12 cellular contexts compared by ENCODE assay signal in genomic region chr13:44271031-44271433, GRCh38.
DNase-seq lines count a peak whose midpoint lies in the region; TF ChIP-seq lines count a peak whose summit lies in the region.
"Had no signal": no experiment of that assay in that cellular context is flagged by ENCODE, and none has a peak within 500 bp of the region (broad histone marks: within the 10 kb centered on the region; RNA-seq: fewer than 3 reads in every experiment).

No MANE protein-coding gene starts in this region.

- no peaks in the 10 kb centered on the region for H3K27me3 Mint-ChIP-seq in activated naive CD8-positive, alpha-beta T cell treated with anti-CD3 and anti-CD28 coated beads for 36 hours
- peaks cover 2% of the 10 kb centered on the region for H3K27me3 Mint-ChIP-seq in glutamatergic neuron (ENCODE audit: unreplicated experiment)

- DNase-seq in ELR (ENCODE audit: low read depth) (peak; percentile 79), fibroblast of villous mesenchyme (ENCODE audit: low read depth) (peak; percentile 93), sigmoid colon (peak; percentile 84), glutamatergic neuron (no peak), NCI-H1694 treated with DMSO at 0.1 percent for 48 hours (lab: John Stamatoyannopoulos, UW) (no peak), LoVo (ENCODE audit: low spot score) (no peak)
- no peak for DNase-seq in activated naive CD8-positive, alpha-beta T cell treated with anti-CD3 and anti-CD28 coated beads for 36 hours
- no peak for DNase-seq in activated CD4-positive, alpha-beta T cell treated with anti-CD3 and anti-CD28 coated beads, Interleukin-2, amount 50 U/mL, for 1 hour
- DNase-seq: activated CD8-positive, alpha-beta memory T cell treated with anti-CD3 and anti-CD28 coated beads, Interleukin-2, amount 50 U/mL, for 48 hours; COR-L47; islet precursor cell; NCI-H524 treated with DMSO at 0.1 percent for 48 hours had no signal

- no peaks in the 10 kb centered on the region for H3K36me3 ChIP-seq in sigmoid colon

- H3K9me3 ChIP-seq in sigmoid colon, result no peaks in the 10 kb centered on the region

- peaks cover 0 to 62% (median 57%) of the 10 kb centered on the region in 4 donors for H3K4me1 ChIP-seq in sigmoid colon

- intact Hi-C loops in sigmoid colon (cut with DNase I), result loop anchor here (2.0 kb wide), 2 partner anchors 46 to 166 kb away; no protein-coding TSS in a partner anchor

- TF ChIP-seq CTCF in fibroblast of villous mesenchyme (IDR thresholded peaks at IDR 0.05; ENCODE audit: insufficient read depth, low read depth, low read length), result no peak
- no peak for TF ChIP-seq CTCF in sigmoid colon (IDR thresholded peaks at IDR 0.05)
- TF ChIP-seq CTCF in glutamatergic neuron (IDR thresholded peaks at IDR 0.05; ENCODE audit: partially characterized antibody, unreplicated experiment), result no peak

- 68 to 84% methylated on average over 4 of the region's 4 CpGs for WGBS in sigmoid colon, 2 donors

- no peak overlapping the region for H3K4me3 Mint-ChIP-seq in activated naive CD8-positive, alpha-beta T cell treated with anti-CD3 and anti-CD28 coated beads for 36 hours
- no peak overlapping the region for H3K4me3 Mint-ChIP-seq in glutamatergic neuron (ENCODE audit: unreplicated experiment)

- peaks cover 36% of the 10 kb centered on the region for H3K4me1 Mint-ChIP-seq in activated naive CD8-positive, alpha-beta T cell treated with anti-CD3 and anti-CD28 coated beads for 36 hours
- peaks cover 8% of the 10 kb centered on the region for H3K4me1 Mint-ChIP-seq in glutamatergic neuron (ENCODE audit: low read depth, unreplicated experiment)

- H3K4me3 ChIP-seq in fibroblast of villous mesenchyme (ENCODE audit: low read depth, low read length) (no peak overlapping the region), sigmoid colon (no peak overlapping the region)

- peak overlapping the region; percentile 81 to 87 (median 84) for H3K27ac ChIP-seq in sigmoid colon

- no peaks in the 10 kb centered on the region for H3K27me3 ChIP-seq in sigmoid colon

- no peak for TF ChIP-seq POLR2A in sigmoid colon (IDR thresholded peaks at IDR 0.05)

- peak; percentile 77 to 94 (median 89) for TF ChIP-seq EP300 in sigmoid colon (IDR thresholded peaks at IDR 0.05)

- peaks cover 7% of the 10 kb centered on the region for H3K36me3 Mint-ChIP-seq in activated naive CD8-positive, alpha-beta T cell treated with anti-CD3 and anti-CD28 coated beads for 36 hours
- H3K36me3 Mint-ChIP-seq in glutamatergic neuron (ENCODE audit: unreplicated experiment), result no peaks in the 10 kb centered on the region

- no peaks in the 10 kb centered on the region for H3K9me3 Mint-ChIP-seq in activated naive CD8-positive, alpha-beta T cell treated with anti-CD3 and anti-CD28 coated beads for 36 hours
- H3K9me3 Mint-ChIP-seq in glutamatergic neuron (ENCODE audit: unreplicated experiment), result peaks cover 2% of the 10 kb centered on the region

- H3K27ac Mint-ChIP-seq in activated naive CD8-positive, alpha-beta T cell treated with anti-CD3 and anti-CD28 coated beads for 36 hours, result peak overlapping the region; percentile 25
- H3K27ac Mint-ChIP-seq in glutamatergic neuron (ENCODE audit: unreplicated experiment), result no peak overlapping the region

Comparison
In these comparisons a context has a peak if more than half of its experiments do, and no peak if none do; other contexts are left out.
1. DNase-seq: peak in ELR (single experiment), fibroblast of villous mesenchyme (single experiment) and sigmoid colon (single experiment); none in activated naive CD8-positive, alpha-beta T cell treated with anti-CD3 and anti-CD28 coated beads for 36 hours (single experiment), glutamatergic neuron (single experiment), NCI-H1694 treated with DMSO at 0.1 percent for 48 hours (single experiment), LoVo (single experiment) and activated CD4-positive, alpha-beta T cell treated with anti-CD3 and anti-CD28 coated beads, Interleukin-2, amount 50 U/mL, for 1 hour (single experiment).